31 cellular contexts compared by ENCODE assay signal in the genomic region with DNA sequence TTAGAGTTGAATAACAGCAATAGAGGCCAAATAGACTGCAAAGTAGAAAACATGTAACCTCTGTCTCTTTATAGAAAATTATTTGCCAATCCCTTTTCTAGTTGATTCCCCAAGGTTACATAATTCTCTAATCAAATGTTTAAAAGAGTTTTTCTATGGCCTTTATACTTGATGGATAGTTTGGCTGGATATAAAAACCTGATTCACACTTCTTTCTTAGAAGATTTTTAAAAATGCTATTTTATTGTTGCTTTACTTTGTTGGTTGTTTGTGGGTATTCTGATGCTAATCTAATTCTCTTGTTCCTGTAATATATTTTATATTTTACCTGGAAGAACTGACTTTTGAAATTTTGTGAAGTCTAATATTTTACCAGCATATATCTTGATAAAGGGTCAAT.
A peak's percentile ranks its signal among the peaks of the same experiment; 100 is the strongest.
DNase-seq lines count a peak whose midpoint lies in the region; ATAC-seq, FAIRE-seq and TF ChIP-seq lines count a peak whose summit lies in the region.
"Had no signal": no experiment of that assay in that cellular context is flagged by ENCODE, and none has a peak within 500 bp of the region (broad histone marks: within the 10 kb centered on the region; RNA-seq: fewer than 3 reads in every experiment).

No MANE protein-coding gene starts in this region.

- H3K4me3 ChIP-seq in OCI-LY7 (ENCODE audit: low read depth, low read length, poor library complexity, severe bottlenecking) (no peak overlapping the region), K562 (no peak overlapping the region)
- H3K4me3 ChIP-seq: A549; BLaER1; BLaER1 treated with 17β-estradiol and CSF1 and Interleukin-3, amounts not matched to agents 10 nM and 100 nM had no signal

- ATAC-seq in K562 (no peak), GM18873 (IDR thresholded peaks at IDR 0.05; ENCODE audit: low FRiP score, unreplicated experiment) (no peak), HG03135 (IDR thresholded peaks at IDR 0.05; ENCODE audit: unreplicated experiment) (no peak)
- ATAC-seq: A549; CD8-positive, alpha-beta T cell had no signal

- H3K79me2 ChIP-seq in OCI-LY7 (ENCODE audit: insufficient read depth, low read depth, low read length) (no peaks in the 10 kb centered on the region), K562 (ENCODE audit: control insufficient read depth, insufficient read depth, low read length) (no peaks in the 10 kb centered on the region)

- TF ChIP-seq POLR2A in K562 (conservative IDR thresholded peaks at IDR 0.05): no peak

- DNase-seq in DMS53 (lab: John Stamatoyannopoulos, UW): peak; percentile 15
- DNase-seq in DMS53 treated with DMSO at 0.1 percent for 48 hours (lab: John Stamatoyannopoulos, UW; ENCODE audit: unreplicated experiment): no peak
- DNase-seq in OCI-LY7 (ENCODE audit: low spot score): peak; percentile 33
- no peak for DNase-seq in K562 (ENCODE audit: extremely low read depth in 1 of 4, low spot score in 3 of 4)
- DNase-seq: 8988T; ACHN; AML-193; BE2C; C1 segment of cervical spinal cord; Caco-2; Calu3; CD4-positive, alpha-beta memory T cell; CD4-positive, alpha-beta T cell; CD4-positive, CD25-positive, alpha-beta regulatory T cell; CD8-positive, alpha-beta memory T cell; CD8-positive, alpha-beta T cell; COR-L47; DMS 273 treated with DMSO at 0.1 percent for 48 hours; DMS153; DMS79; DMS79 treated with DMSO at 0.1 percent for 48 hours; DND-41; EL had no signal

- H3K9me3 ChIP-seq in OCI-LY7 (ENCODE audit: low read length) (peaks cover 72% of the 10 kb centered on the region), K562 (replicated peaks; ENCODE audit: control insufficient read depth, insufficient read depth, low read depth, low read length) (no peaks in the 10 kb centered on the region; the same call in 1 of the 2 replicates)
- H3K9me3 ChIP-seq: BE2C had no signal

- TF ChIP-seq EP300 in K562 (IDR thresholded peaks at IDR 0.05; ENCODE audit: low read length): no peak

- H3K36me3 ChIP-seq in OCI-LY7 (ENCODE audit: insufficient read depth, low read length) (peaks cover 36% of the 10 kb centered on the region), K562 (ENCODE audit: control insufficient read depth, insufficient read depth, low read length) (no peaks in the 10 kb centered on the region)
- H3K36me3 ChIP-seq: BE2C; BLaER1; BLaER1 treated with 17β-estradiol and CSF1 and Interleukin-3, amounts not matched to agents 10 nM and 100 nM had no signal

- no peaks in the 10 kb centered on the region for H3K9me2 ChIP-seq in OCI-LY7 (ENCODE audit: insufficient read depth, low read length)

- TF ChIP-seq RAD21 in K562 (CRISPR knock-in tag; conservative IDR thresholded peaks at IDR 0.05 in 1 of 2, IDR thresholded peaks at IDR 0.05 in 1 of 2): no peak

- H3K9ac ChIP-seq in K562 (ENCODE audit: insufficient read depth in 1 of 2, low read depth in 2 of 2, low read length in 2 of 2): no peak overlapping the region
- H3K9ac ChIP-seq: BLaER1; BLaER1 treated with 17β-estradiol and CSF1 and Interleukin-3, amounts not matched to agents 10 nM and 100 nM had no signal

- POLR2A ChIA-PET in OCI-LY7 (lab: Charles Lee) (no interaction called here), K562 (lab: Yijun Ruan, JAX) (no interaction called here)

- H3K27me3 ChIP-seq in K562 (ENCODE audit: control insufficient read depth in 2 of 2, insufficient read depth in 2 of 2, low read length in 2 of 2): no peaks in the 10 kb centered on the region
- H3K27me3 ChIP-seq: BE2C; BLaER1; BLaER1 treated with 17β-estradiol and CSF1 and Interleukin-3, amounts not matched to agents 10 nM and 100 nM had no signal

- in situ Hi-C loops in K562 (cut with MboI): no loop called here

- H3K27ac ChIP-seq in OCI-LY7 (ENCODE audit: low read depth, low read length, poor library complexity, severe bottlenecking) (no peak overlapping the region), K562 (ENCODE audit: extremely low read depth, low read depth, low read length) (no peak overlapping the region)
- H3K27ac ChIP-seq: 22Rv1, A549, BLaER1, C4-2B had no signal

- H3K4me1 ChIP-seq in OCI-LY7 (ENCODE audit: insufficient read depth, low read length, poor library complexity, severe bottlenecking): peaks cover 32% of the 10 kb centered on the region
- H3K4me1 ChIP-seq in K562 (replicated peaks in 1 of 2; ENCODE audit: control insufficient read depth in 2 of 2, insufficient read depth in 2 of 2, low read length in 2 of 2): no peaks in the 10 kb centered on the region
- H3K4me1 ChIP-seq: A549, BE2C, BLaER1, Caco-2 had no signal

- TF ChIP-seq CTCF in OCI-LY7 (conservative IDR thresholded peaks at IDR 0.05; ENCODE audit: low read length) (no peak), K562 (IDR thresholded peaks at IDR 0.05 in 2 of 3, conservative IDR thresholded peaks at IDR 0.05 in 1 of 3; ENCODE audit: insufficient read depth in 2 of 3, low read depth in 1 of 3, low read length in 3 of 3) (no peak)

- BruUV-seq in OCI-LY7 (replicated peaks; lab: Mats Ljungman, UMichigan) (no TSS peak), K562 (replicated peaks; lab: Mats Ljungman, UMichigan) (no TSS peak)

- H4K20me1 ChIP-seq in OCI-LY7 (ENCODE audit: insufficient read depth, low read length) (no peaks in the 10 kb centered on the region), K562 (replicated peaks; ENCODE audit: control insufficient read depth, insufficient read depth, low read length) (no peaks in the 10 kb centered on the region)
- H4K20me1 ChIP-seq: BLaER1; BLaER1 treated with 17β-estradiol and CSF1 and Interleukin-3, amounts not matched to agents 10 nM and 100 nM had no signal

- H3K4me2 ChIP-seq in OCI-LY7 (ENCODE audit: low read length) (no peak overlapping the region), K562 (ENCODE audit: insufficient read depth, low read length) (no peak overlapping the region)
- H3K4me2 ChIP-seq: A549, BLaER1 had no signal

- intact Hi-C loops in OCI-LY7 (cut with micrococcal nuclease; ENCODE audit: unreplicated experiment) (no loop called here), K562 (cut with micrococcal nuclease) (no loop called here)

- H2AFZ ChIP-seq in OCI-LY7 (ENCODE audit: low read length): no peak overlapping the region
- H2AFZ ChIP-seq in K562 (ENCODE audit: low read depth, low read length): no peak overlapping the region

- FAIRE-seq in K562 (lab: Jason Lieb, UNC): no peak
- FAIRE-seq: A549, D721Med had no signal

- no peaks in the 10 kb centered on the region for H3K9me1 ChIP-seq in K562 (ENCODE audit: control insufficient read depth, insufficient read depth, low read length)

- CTCF ChIA-PET in OCI-LY7 (lab: Charles Lee; ENCODE audit: unreplicated experiment): no interaction called here
- CTCF ChIA-PET in K562 (lab: Yijun Ruan, JAX; ENCODE audit: low intra/inter-chr PET ratio): no interaction called here

TF ChIP-seq in K562, 482 proteins besides CTCF, POLR2A, EP300 and RAD21 (continues in another document):
- TF ChIP-seq ZNF174 (CRISPR knock-in tag; IDR thresholded peaks at IDR 0.05): no peak
- no peak for TF ChIP-seq LARP7 (IDR thresholded peaks at IDR 0.05)
- TF ChIP-seq TRIM28 (IDR thresholded peaks at IDR 0.05): peak; percentile 70; the same call in 1 of the 2 replicates
- TF ChIP-seq CGGBP1 (CRISPR knock-in tag; IDR thresholded peaks at IDR 0.05): no peak
- no peak for TF ChIP-seq FOS (IDR thresholded peaks at IDR 0.05; ENCODE audit: extremely low read depth, insufficient read length)
- TF ChIP-seq SAP30 (IDR thresholded peaks at IDR 0.05; ENCODE audit: borderline replicate concordance, insufficient read depth, low read depth, low read length, poor library complexity, severe bottlenecking): no peak
- no peak for TF ChIP-seq AFF1 (IDR thresholded peaks at IDR 0.05; ENCODE audit: low read depth in 1 of 2, partially characterized antibody in 2 of 2)
- no peak for TF ChIP-seq NONO (IDR thresholded peaks at IDR 0.05; ENCODE audit: low read depth in 2 of 2, low read length in 1 of 2)

Comparison
In these comparisons a context has a peak if more than half of its experiments do, and no peak if none do; other contexts are left out.
1. DNase-seq: peak in DMS53 (single experiment) and OCI-LY7 (single experiment); none in DMS53 treated with DMSO at 0.1 percent for 48 hours (single experiment) and K562 (0 of 4).